Comparison of ENCODE assay signal across 1 cellular context in genomic region chr6:4607793-4608192, GRCh38.
TF ChIP-seq lines count a peak whose summit lies in the region.

No MANE protein-coding gene starts in this region.

TF ChIP-seq in IMR-90, 13 proteins besides CTCF, POLR2A, EP300 and RAD21:
- TF ChIP-seq USF2 (IDR thresholded peaks at IDR 0.05; ENCODE audit: low read depth, low read length), result no peak
- no peak for TF ChIP-seq RFX5 (IDR thresholded peaks at IDR 0.05; ENCODE audit: low read depth, low read length)
- no peak for TF ChIP-seq CHD1 (IDR thresholded peaks at IDR 0.05; ENCODE audit: low read depth, low read length)
- no peak for TF ChIP-seq MXI1 (IDR thresholded peaks at IDR 0.05; ENCODE audit: borderline replicate concordance, low read depth, low read length)
- TF ChIP-seq BHLHE40 (IDR thresholded peaks at IDR 0.05; ENCODE audit: low read depth, low read length), result no peak
- TF ChIP-seq NFE2L2 (IDR thresholded peaks at IDR 0.05; ENCODE audit: low read depth, low read length), result no peak
- no peak for TF ChIP-seq CEBPB (IDR thresholded peaks at IDR 0.05; ENCODE audit: low read depth, low read length)
- TF ChIP-seq SMC3 (IDR thresholded peaks at IDR 0.05; ENCODE audit: low read depth, low read length), result no peak
- no peak for TF ChIP-seq MAZ (IDR thresholded peaks at IDR 0.05; ENCODE audit: borderline replicate concordance, low read depth, low read length)
- no peak for TF ChIP-seq RCOR1 (IDR thresholded peaks at IDR 0.05; ENCODE audit: insufficient replicate concordance, low read length)
